10 cellular contexts compared by ENCODE assay signal in the genomic region with DNA sequence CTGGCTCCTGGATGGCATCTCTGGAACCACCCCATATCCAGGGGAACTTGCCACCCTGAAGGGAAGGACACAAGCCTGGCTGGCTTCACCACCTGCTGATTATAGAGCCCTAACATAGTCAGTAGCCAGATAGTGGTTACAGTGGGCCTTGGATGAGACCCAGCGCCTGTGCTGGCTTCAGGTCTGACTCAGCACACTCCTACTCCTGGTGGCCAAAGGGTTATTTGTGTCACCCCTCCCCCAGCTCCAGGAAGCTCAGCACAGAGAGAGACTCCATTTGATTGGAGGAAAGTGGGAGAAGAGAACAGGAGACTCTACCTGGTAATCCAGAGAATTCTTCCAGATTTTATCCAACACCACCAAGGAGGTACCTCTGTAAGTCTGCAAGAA. TPM values are rescaled to one million over a fixed set of nuclear protein-coding genes. Genes with fewer than 3 reads are reported as not detected.
DNase-seq lines count a peak whose midpoint lies in the region; ATAC-seq, FAIRE-seq and TF ChIP-seq lines count a peak whose summit lies in the region.
"Had no signal": no experiment of that assay in that cellular context is flagged by ENCODE, and none has a peak within 500 bp of the region (broad histone marks: within the 10 kb centered on the region; RNA-seq: fewer than 3 reads in every experiment).

No MANE protein-coding gene starts in this region.

- no peaks in the 10 kb centered on the region for H3K27me3 ChIP-seq in breast epithelium
- no peaks in the 10 kb centered on the region for H3K27me3 ChIP-seq in bronchial epithelial cell (ENCODE audit: control insufficient read depth, insufficient read depth, low read length)
- H3K27me3 ChIP-seq: BLaER1 had no signal

- no peak for FAIRE-seq in bronchial epithelial cell (lab: Jason Lieb, UNC)
- FAIRE-seq: endometrium had no signal

- H3K27me3 Mint-ChIP-seq in MCF 10A (ENCODE audit: insufficient read depth, unreplicated experiment): no peaks in the 10 kb centered on the region

- no peak for TF ChIP-seq CTCF in MCF 10A (IDR thresholded peaks at IDR 0.05; ENCODE audit: unreplicated experiment)
- no peak for TF ChIP-seq CTCF in breast epithelium (IDR thresholded peaks at IDR 0.05)
- no peak for TF ChIP-seq CTCF in bronchial epithelial cell (IDR thresholded peaks at IDR 0.05; ENCODE audit: insufficient read depth, low read length, severe bottlenecking)

- no peaks in the 10 kb centered on the region for H3K4me1 ChIP-seq in breast epithelium
- H3K4me1 ChIP-seq: BLaER1 had no signal

- H3K27ac ChIP-seq in breast epithelium: no peak overlapping the region
- H3K27ac ChIP-seq: BLaER1 had no signal

- peak overlapping the region; percentile 72 for H3K27ac Mint-ChIP-seq in MCF 10A (ENCODE audit: low read depth, unreplicated experiment)
- no peak overlapping the region for H3K27ac Mint-ChIP-seq in stimulated activated effector memory CD8-positive, alpha-beta T cell treated with anti-CD3 and anti-CD28 coated beads, Interleukin-12 subunit alpha, Interleukin-12 subunit beta, amount 100 ng/mL, for 72 hours

- no peak for TF ChIP-seq POLR2A in breast epithelium (IDR thresholded peaks at IDR 0.05)

- peak; percentile 85 for ATAC-seq in HG03103 (IDR thresholded peaks at IDR 0.05; ENCODE audit: low read depth, unreplicated experiment)
- peak; percentile 94 for ATAC-seq in stimulated activated effector memory CD8-positive, alpha-beta T cell treated with anti-CD3 and anti-CD28 coated beads, Interleukin-12 subunit alpha, Interleukin-12 subunit beta, amount 100 ng/mL, for 72 hours

- H3K36me3 ChIP-seq in breast epithelium: no peaks in the 10 kb centered on the region
- peaks cover 1% of the 10 kb centered on the region for H3K36me3 ChIP-seq in bronchial epithelial cell (ENCODE audit: control insufficient read depth, insufficient read depth, low read length)

- H3K4me3 ChIP-seq in breast epithelium: no peak overlapping the region
- H3K4me3 ChIP-seq in bronchial epithelial cell (ENCODE audit: low read depth, low read length): no peak overlapping the region
- H3K4me3 ChIP-seq: BLaER1 had no signal

- peaks cover 6% of the 10 kb centered on the region for H3K36me3 Mint-ChIP-seq in MCF 10A (ENCODE audit: insufficient read depth, unreplicated experiment)
- H3K36me3 Mint-ChIP-seq in stimulated activated effector memory CD8-positive, alpha-beta T cell treated with anti-CD3 and anti-CD28 coated beads, Interleukin-12 subunit alpha, Interleukin-12 subunit beta, amount 100 ng/mL, for 72 hours: peaks cover 25% of the 10 kb centered on the region

- H3K9me3 Mint-ChIP-seq in MCF 10A (ENCODE audit: unreplicated experiment): peaks cover 15% of the 10 kb centered on the region
- H3K9me3 Mint-ChIP-seq in stimulated activated effector memory CD8-positive, alpha-beta T cell treated with anti-CD3 and anti-CD28 coated beads, Interleukin-12 subunit alpha, Interleukin-12 subunit beta, amount 100 ng/mL, for 72 hours: peaks cover 13% of the 10 kb centered on the region

- no TSS peak for BruUV-seq in MCF 10A (replicated peaks; lab: Mats Ljungman, UMichigan)

- DNase-seq in MCF 10A (ENCODE audit: unreplicated experiment) (peak; percentile 77), breast epithelium (ENCODE audit: low spot score in 2 of 2) (no peak), bronchial epithelial cell (ENCODE audit: low read depth) (peak; percentile 40), NCI-H2107 (lab: John Stamatoyannopoulos, UW) (no peak), NCI-H748 (lab: John Stamatoyannopoulos, UW; ENCODE audit: unreplicated experiment) (no peak)
- DNase-seq in stimulated activated effector memory CD8-positive, alpha-beta T cell treated with anti-CD3 and anti-CD28 coated beads, Interleukin-12 subunit alpha, Interleukin-12 subunit beta, amount 100 ng/mL, for 72 hours (ENCODE audit: low spot score in 2 of 2): no peak
- DNase-seq in activated CD4-positive, alpha-beta T cell treated with anti-CD3 and anti-CD28 coated beads, Interleukin-2, amount 50 U/mL, for 1 hour: no peak

- H3K9me3 ChIP-seq in breast epithelium: peaks cover 0 to 17% of the 10 kb centered on the region in 2 donors

- no peak overlapping the region for H3K4me3 Mint-ChIP-seq in MCF 10A (ENCODE audit: unreplicated experiment)
- no peak overlapping the region for H3K4me3 Mint-ChIP-seq in stimulated activated effector memory CD8-positive, alpha-beta T cell treated with anti-CD3 and anti-CD28 coated beads, Interleukin-12 subunit alpha, Interleukin-12 subunit beta, amount 100 ng/mL, for 72 hours

- CTCF ChIA-PET in MCF 10A (lab: Yijun Ruan, JAX): interaction anchor here (0.6 to 1.0 kb wide), 4 partner anchors 15 to 98 kb away, joined by 3 to 5 read pairs (median 4); no protein-coding TSS in a partner anchor

- POLR2A ChIA-PET in MCF 10A (lab: Yijun Ruan, JAX): interaction anchor here (0.6 to 2.9 kb wide), 5 partner anchors 9 to 62 kb away, joined by 3 to 22 read pairs (median 3); a partner anchor contains a TSS

- intact Hi-C loops in MCF 10A (cut with micrococcal nuclease) (no loop called here), breast epithelium (cut with DNase I; ENCODE audit: low total_unique reads) (no loop called here)

- H3K4me1 Mint-ChIP-seq in MCF 10A (ENCODE audit: insufficient read depth, unreplicated experiment): peaks cover 33% of the 10 kb centered on the region
- peaks cover 23% of the 10 kb centered on the region for H3K4me1 Mint-ChIP-seq in stimulated activated effector memory CD8-positive, alpha-beta T cell treated with anti-CD3 and anti-CD28 coated beads, Interleukin-12 subunit alpha, Interleukin-12 subunit beta, amount 100 ng/mL, for 72 hours

RNA-seq across cellular contexts. Expression of a gene that starts 12.8 kb away (rescaled TPM):
- total RNA-seq in MCF 10A (2022): 71.3 and 71.6 TPM in 2 replicates
- 100 to 1,000 TPM in 2 of 3 donors, 10 to 100 TPM in 1; 72.2 to 126 (median 103) TPM for total RNA-seq in breast epithelium
- 99.6 and 119 TPM in 2 replicates for total RNA-seq in bronchial epithelial cell

Comparison
In these comparisons a context has a peak if more than half of its experiments do, and no peak if none do; other contexts are left out.
1. DNase-seq: peak in MCF 10A (single experiment) and bronchial epithelial cell (single experiment); none in breast epithelium (0 of 2), stimulated activated effector memory CD8-positive, alpha-beta T cell treated with anti-CD3 and anti-CD28 coated beads, Interleukin-12 subunit alpha, Interleukin-12 subunit beta, amount 100 ng/mL, for 72 hours (0 of 2), NCI-H2107 (single experiment), activated CD4-positive, alpha-beta T cell treated with anti-CD3 and anti-CD28 coated beads, Interleukin-2, amount 50 U/mL, for 1 hour (single experiment) and NCI-H748 (single experiment).